Comparison of ENCODE assay signal across 11 cellular contexts in genomic region chr3:73365756-73366397, GRCh38.
DNase-seq lines count a peak whose midpoint lies in the region; ATAC-seq and TF ChIP-seq lines count a peak whose summit lies in the region.
"Had no signal": no experiment of that assay in that cellular context is flagged by ENCODE, and none has a peak within 500 bp of the region (broad histone marks: within the 10 kb centered on the region; RNA-seq: fewer than 3 reads in every experiment).

No MANE protein-coding gene starts in this region.

- peak overlapping the region; percentile 19 for H3K4me3 ChIP-seq in coronary artery

- intact Hi-C loops in left colon (cut with DNase I, micrococcal nuclease): no loop called here

- H3K27ac ChIP-seq in coronary artery (no peak overlapping the region), substantia nigra (ENCODE audit: low read depth, low read length, poor library complexity, severe bottlenecking) (peak overlapping the region; percentile 10)

- ATAC-seq in left colon: no peak
- ATAC-seq in activated CD4-positive, CD25-positive, alpha-beta regulatory T cell treated with anti-CD3 and anti-CD28 coated beads, Interleukin-2, amount 50 U/mL, for 24 hours: no peak
- ATAC-seq: HCT116 had no signal

- DNase-seq in H4 (ENCODE audit: low spot score) (peak; percentile 21), coronary artery (ENCODE audit: low spot score) (no peak), left colon (peak; percentile 20 to 67), substantia nigra (lab: John Stamatoyannopoulos, UW) (peak in 45 of 49 donors; percentile 7 to 82 (median 52)), NCI-H2171 (lab: John Stamatoyannopoulos, UW) (no peak), NCI-H128 (lab: John Stamatoyannopoulos, UW; ENCODE audit: unreplicated experiment) (no peak)
- no peak for DNase-seq in activated CD4-positive, alpha-beta T cell treated with anti-CD3 and anti-CD28 coated beads for 1 hour
- DNase-seq: COR-L47; effector memory CD4-positive, alpha-beta T cell had no signal

- TF ChIP-seq CTCF in coronary artery (IDR thresholded peaks at IDR 0.05): no peak

Comparison
In these comparisons a context has a peak if more than half of its experiments do, and no peak if none do; other contexts are left out.
1. DNase-seq: peak in H4 (single experiment), left colon (2 of 2) and substantia nigra (45 of 49); none in coronary artery (single experiment), activated CD4-positive, alpha-beta T cell treated with anti-CD3 and anti-CD28 coated beads for 1 hour (single experiment), NCI-H2171 (single experiment) and NCI-H128 (single experiment).